18 cellular contexts compared by ENCODE assay signal in genomic region chr15:99592135-99592845, GRCh38. TPM values are rescaled to one million over a fixed set of nuclear protein-coding genes. Genes with fewer than 3 reads are reported as not detected.
DNase-seq lines count a peak whose midpoint lies in the region; ATAC-seq, FAIRE-seq and TF ChIP-seq lines count a peak whose summit lies in the region.
"Had no signal": no experiment of that assay in that cellular context is flagged by ENCODE, and none has a peak within 500 bp of the region (broad histone marks: within the 10 kb centered on the region; RNA-seq: fewer than 3 reads in every experiment).

No MANE protein-coding gene starts in this region.

- no peak overlapping the region for H3K18ac ChIP-seq in trophoblast cell (ENCODE audit: low read length)

- POLR2A ChIA-PET in K562 (lab: Yijun Ruan, JAX): no interaction called here

- no peak overlapping the region for H2BK12ac ChIP-seq in trophoblast cell (ENCODE audit: low read length)

- intact Hi-C loops in K562 (cut with micrococcal nuclease): no loop called here
- intact Hi-C loops in heart right ventricle (cut with DNase I): loop anchor here in 1 of 10 donors (5.0 kb wide), 1 partner anchor 90 kb away; no protein-coding TSS in a partner anchor

- no peak for TF ChIP-seq EP300 in K562 (IDR thresholded peaks at IDR 0.05; ENCODE audit: low read length)

- DNase-seq in EH (ENCODE audit: low read depth) (peak; percentile 59), K562 (ENCODE audit: extremely low read depth in 1 of 4, low spot score in 3 of 4) (no peak), heart right ventricle (no peak), trophoblast cell (no peak), middle frontal gyrus (ENCODE audit: extremely low spot score, low spot score) (no peak)
- DNase-seq in activated CD4-positive, alpha-beta T cell treated with anti-CD3 and anti-CD28 coated beads, Interleukin-2, amount 50 U/mL, for 4 hours: no peak
- DNase-seq: activated gamma-delta T cell; CD4-positive, alpha-beta memory T cell; central memory CD4-positive, alpha-beta T cell; NCI-H2029 treated with DMSO at 0.1 percent for 48 hours; NCI-H774; SHP77 treated with DMSO at 0.1 percent for 48 hours; stimulated activated CD4-positive, alpha-beta T cell treated with anti-CD3 and anti-CD28 coated beads, Interleukin-1b, Interleukin-23, amount 100 ng/mL, for 48 hours; uterus had no signal

- TF ChIP-seq CTCF in K562 (IDR thresholded peaks at IDR 0.05 in 2 of 3, conservative IDR thresholded peaks at IDR 0.05 in 1 of 3; ENCODE audit: insufficient read depth in 2 of 3, low read depth in 1 of 3, low read length in 3 of 3): no peak
- no peak for TF ChIP-seq CTCF in heart right ventricle (IDR thresholded peaks at IDR 0.05)

- no peak overlapping the region for H2BK5ac ChIP-seq in trophoblast cell (ENCODE audit: low read depth, low read length, poor library complexity)

- no peak overlapping the region for H3K4me2 ChIP-seq in K562 (ENCODE audit: insufficient read depth, low read length)
- H3K4me2 ChIP-seq in trophoblast cell (ENCODE audit: low read length): no peak overlapping the region

- H2AFZ ChIP-seq in K562 (ENCODE audit: low read depth, low read length) (no peak overlapping the region), trophoblast cell (ENCODE audit: insufficient read depth, low read length, poor library complexity) (peak overlapping the region; percentile 17)

- CTCF ChIA-PET in K562 (lab: Yijun Ruan, JAX; ENCODE audit: low intra/inter-chr PET ratio): no interaction called here

- ATAC-seq in K562 (no peak), heart right ventricle (peak in 7 of 8 donors; percentile 44 to 61 (median 47)), SK-N-SH treated with all-trans-retinoic acid at 6 μM for 48 hours (no peak), HG03108 (IDR thresholded peaks at IDR 0.05; ENCODE audit: unreplicated experiment) (no peak)

- H2BK120ac ChIP-seq in trophoblast cell (ENCODE audit: insufficient read depth, low read length, poor library complexity): no peak overlapping the region

- H3K79me1 ChIP-seq in trophoblast cell (ENCODE audit: low read length): no peaks in the 10 kb centered on the region

- H3K9me1 ChIP-seq in K562 (ENCODE audit: control insufficient read depth, insufficient read depth, low read length): no peaks in the 10 kb centered on the region

- H3K9ac ChIP-seq in K562 (ENCODE audit: insufficient read depth in 1 of 2, low read depth in 2 of 2, low read length in 2 of 2) (no peak overlapping the region), trophoblast cell (ENCODE audit: low read length) (no peak overlapping the region)

- no peak for FAIRE-seq in K562 (lab: Jason Lieb, UNC)
- FAIRE-seq: H1 had no signal

- BruUV-seq in K562 (replicated peaks; lab: Mats Ljungman, UMichigan): no TSS peak

- WGBS in K562 (ENCODE audit: insufficient coverage, low coverage, missing lambda C conversion rate): 35% methylated on average over 6 of the region's 6 CpGs
- WGBS in heart right ventricle, 2 donors: 47 to 49% methylated on average over 6 of the region's 6 CpGs
- WGBS in trophoblast cell (ENCODE audit: extremely low coverage, insufficient coverage, insufficient read length): no CpG with 5 or more reads among the region's 6 CpGs

- no peak for TF ChIP-seq RAD21 in K562 (CRISPR knock-in tag; conservative IDR thresholded peaks at IDR 0.05 in 1 of 2, IDR thresholded peaks at IDR 0.05 in 1 of 2)

- H4K91ac ChIP-seq in trophoblast cell (ENCODE audit: low read depth, low read length): no peak overlapping the region

- in situ Hi-C loops in K562 (cut with MboI): no loop called here

- H3K4ac ChIP-seq in trophoblast cell (ENCODE audit: low read depth, low read length): peak overlapping the region; percentile 62

- H3K9me3 ChIP-seq in K562 (replicated peaks; ENCODE audit: control insufficient read depth, insufficient read depth, low read depth, low read length): no peaks in the 10 kb centered on the region
- H3K9me3 ChIP-seq in heart right ventricle: peaks cover 0 to 14% (median 0%) of the 10 kb centered on the region in 11 donors
- no peaks in the 10 kb centered on the region for H3K9me3 ChIP-seq in trophoblast cell (ENCODE audit: insufficient read depth, low read depth, low read length)
- H3K9me3 ChIP-seq: prostate gland, uterus had no signal

- H3K36me3 ChIP-seq in K562 (ENCODE audit: control insufficient read depth, insufficient read depth, low read length): no peaks in the 10 kb centered on the region
- H3K36me3 ChIP-seq in heart right ventricle: no peaks in the 10 kb centered on the region
- H3K36me3 ChIP-seq in trophoblast cell (ENCODE audit: control insufficient read depth in 1 of 2, insufficient read depth in 2 of 2, low read length in 2 of 2): no peaks in the 10 kb centered on the region
- H3K36me3 ChIP-seq: prostate gland, uterus had no signal

- H3K27ac ChIP-seq in K562 (ENCODE audit: extremely low read depth, low read depth, low read length): no peak overlapping the region
- H3K27ac ChIP-seq in heart right ventricle: peak overlapping the region in 1 of 10 donors; percentile 43
- H3K27ac ChIP-seq in trophoblast cell (ENCODE audit: low read depth, low read length): no peak overlapping the region
- H3K27ac ChIP-seq: prostate gland, uterus had no signal

- no peak overlapping the region for H3K23ac ChIP-seq in trophoblast cell (ENCODE audit: low read length)

- no peak for TF ChIP-seq POLR2A in K562 (conservative IDR thresholded peaks at IDR 0.05)

- H4K20me1 ChIP-seq in K562 (replicated peaks; ENCODE audit: control insufficient read depth, insufficient read depth, low read length): no peaks in the 10 kb centered on the region

- no peaks in the 10 kb centered on the region for H3K27me3 ChIP-seq in K562 (ENCODE audit: control insufficient read depth in 2 of 2, insufficient read depth in 2 of 2, low read length in 2 of 2)
- H3K27me3 ChIP-seq in heart right ventricle: no peaks in the 10 kb centered on the region
- H3K27me3 ChIP-seq in trophoblast cell (ENCODE audit: insufficient read depth, low read length): no peaks in the 10 kb centered on the region
- H3K27me3 ChIP-seq: uterus had no signal

- H4K8ac ChIP-seq in trophoblast cell (ENCODE audit: low read depth, low read length): no peak overlapping the region

- H3K4me3 ChIP-seq in K562 (no peak overlapping the region), heart right ventricle (no peak overlapping the region), trophoblast cell (ENCODE audit: low read depth, low read length) (no peak overlapping the region)
- H3K4me3 ChIP-seq: prostate gland, uterus had no signal

- H3K79me2 ChIP-seq in K562 (ENCODE audit: control insufficient read depth, insufficient read depth, low read length): peaks cover 11% of the 10 kb centered on the region; the same call in 1 of the 3 replicates
- peaks cover 5% of the 10 kb centered on the region for H3K79me2 ChIP-seq in trophoblast cell (ENCODE audit: control insufficient read depth, insufficient read depth, low read length, poor library complexity)

- H2AK5ac ChIP-seq in trophoblast cell (ENCODE audit: low read length): no peak overlapping the region

- no peaks in the 10 kb centered on the region for H3K4me1 ChIP-seq in K562 (replicated peaks in 1 of 2; ENCODE audit: control insufficient read depth in 2 of 2, insufficient read depth in 2 of 2, low read length in 2 of 2)
- peaks cover 0 to 83% (median 67%) of the 10 kb centered on the region in 9 donors for H3K4me1 ChIP-seq in heart right ventricle
- H3K4me1 ChIP-seq in trophoblast cell (ENCODE audit: control insufficient read depth in 1 of 2, insufficient read depth in 2 of 2, low read length in 2 of 2): peaks cover 0 to 2% of the 10 kb centered on the region in 2 experiments
- H3K4me1 ChIP-seq: prostate gland, uterus had no signal

- H4K12ac ChIP-seq in trophoblast cell (ENCODE audit: low read depth, low read length): no peak overlapping the region

- H3K14ac ChIP-seq in trophoblast cell (ENCODE audit: low read length): no peak overlapping the region

TF ChIP-seq in K562, 482 proteins besides CTCF, POLR2A, EP300 and RAD21:
- no peak for TF ChIP-seq ZFP36 (IDR thresholded peaks at IDR 0.05; ENCODE audit: low read depth, low read length, partially characterized antibody)
- TF ChIP-seq ZNF316 (IDR thresholded peaks at IDR 0.05): peak; percentile 31; the same call in 1 of the 2 replicates
- TF ChIP-seq RFX1 (IDR thresholded peaks at IDR 0.05): no peak
TF ChIP-seq in K562: peak in this region for 1.

TF ChIP-seq in SK-N-SH treated with all-trans-retinoic acid at 6 μM for 48 hours, 23 proteins besides CTCF, POLR2A, EP300 and RAD21 (continues in another document):
- TF ChIP-seq CREB5 (CRISPR knock-in tag; IDR thresholded peaks at IDR 0.05; ENCODE audit: low read depth) (no peak), BACH2 (CRISPR knock-in tag; IDR thresholded peaks at IDR 0.05; ENCODE audit: borderline replicate concordance) (no peak), ZFP30 (CRISPR knock-in tag; IDR thresholded peaks at IDR 0.05) (no peak)

RNA-seq across cellular contexts. Expression of gene MEF2A, which starts 26.5 kb away (rescaled TPM):
- 8.8 and 37.5 TPM in 2 replicates for total RNA-seq in K562 (2011; cell fraction: chromatin; rRNA removed; ENCODE audit: low replicate concordance)
- total RNA-seq in K562 (2011; cell fraction: nucleolus; rRNA removed): 4.5 and 5.9 TPM in 2 replicates
- 6.2 and 9.9 TPM in 2 replicates for total RNA-seq in K562 (2011; cell fraction: nucleoplasm; rRNA removed)
- total RNA-seq in K562 (2014; rRNA removed) (7.7 and 7.8 TPM in 2 replicates), K562 (2014; rRNA removed; fragmentation: Illumina TruSeq; extraction: Trizol) (10.6 and 10.7 TPM in 2 replicates), K562 (2015; rRNA removed; fragmentation: Illumina TruSeq; extraction: Trizol) (7.6 and 8.3 TPM in 2 replicates), K562 (2021) (9.6 and 10.9 TPM in 2 replicates), heart right ventricle (100 to 1,000 TPM; 121 to 194 (median 173) TPM)
- polyA plus RNA-seq in K562 (2011; rRNA removed) (8.8 and 9.7 TPM in 2 replicates), K562 (2014; fragmentation: Illumina TruSeq; extraction: Trizol) (8.7 and 9.1 TPM in 2 replicates), K562 (2014; fragmentation: Nextera tagmentation; extraction: Ambion mirVana) (1 to 10 TPM; 1.6 to 2.1 TPM), K562 (2014; rRNA removed) (7.6 and 18.7 TPM in 2 replicates), heart right ventricle (10 to 100 TPM; 31.2 to 67.7 TPM)
- polyA plus RNA-seq in K562 (2011; cell fraction: cytosol; rRNA removed): 5.3 and 5.4 TPM in 2 replicates
- 14.6 and 15.6 TPM in 2 replicates for polyA plus RNA-seq in K562 (2011; cell fraction: nucleus; rRNA removed)
- polyA plus RNA-seq in K562 (2012): 5.6 and 7.3 TPM in 2 replicates
- polyA minus RNA-seq in K562 (2011; rRNA and poly(A)+ RNA removed): 8.9 and 9.9 TPM in 2 replicates
- polyA minus RNA-seq in K562 (2011; cell fraction: cytosol; rRNA and poly(A)+ RNA removed): 5.5 and 6.5 TPM in 2 replicates
- polyA minus RNA-seq in K562 (2011; cell fraction: nucleus; rRNA and poly(A)+ RNA removed): 11.2 and 14.4 TPM in 2 replicates
- polyA plus RNA-seq in trophoblast cell (2013): 12.2 and 12.6 TPM in 2 replicates

Comparison
In these comparisons a context has a peak if more than half of its experiments do, and no peak if none do; other contexts are left out.
1. ATAC-seq: peak in heart right ventricle (7 of 8); none in K562 (single experiment), SK-N-SH treated with all-trans-retinoic acid at 6 μM for 48 hours (single experiment) and HG03108 (single experiment).